ENCODE assay signal across 8 cellular contexts in genomic region chr12:51980051-51980808, GRCh38. TPM values are rescaled to one million over a fixed set of nuclear protein-coding genes. Genes with fewer than 3 reads are reported as not detected.
DNase-seq lines count a peak whose midpoint lies in the region; ATAC-seq and TF ChIP-seq lines count a peak whose summit lies in the region.

No MANE protein-coding gene starts in this region.

- DNase-seq in Caco-2 = peak; percentile 70 to 82
- DNase-seq in LHCN-M2 (ENCODE audit: low read depth) = peak; percentile 52
- DNase-seq in SHP77 treated with DMSO at 0.1 percent for 48 hours (lab: John Stamatoyannopoulos, UW) = peak; percentile 7
- DNase-seq in activated effector memory CD4-positive, alpha-beta T cell treated with Interleukin-2 at 50 U/mL for 16 hours = peak; percentile 51
- peak; percentile 66 for DNase-seq in globus pallidus (ENCODE audit: low spot score)
- peak; percentile 38 to 96 (median 64) for DNase-seq in posterior cingulate gyrus
- peak in 1 of 2 donors; percentile 56 for DNase-seq in aorta

- 40 to 42% methylated on average over 7 of the region's 7 CpGs for WGBS in aorta, 2 donors

- H3K27me3 ChIP-seq in Caco-2 (replicated peaks; ENCODE audit: control insufficient read depth, insufficient read depth, low read length) (no peaks in the 10 kb centered on the region), aorta (ENCODE audit: control insufficient read depth in 1 of 2, insufficient read depth in 2 of 2, low read length in 1 of 2) (no peaks in the 10 kb centered on the region)

- ATAC-seq in GM21526 (IDR thresholded peaks at IDR 0.05; ENCODE audit: low FRiP score, unreplicated experiment) (peak; percentile 66), aorta (ENCODE audit: low FRiP score) (peak; percentile 94)

- H3K27me3 Mint-ChIP-seq in Caco-2 (ENCODE audit: insufficient read depth, unreplicated experiment) = no peaks in the 10 kb centered on the region

- POLR2A ChIA-PET in Caco-2 (lab: Charles Lee) = no interaction called here

- intact Hi-C loops in Caco-2 (cut with micrococcal nuclease; ENCODE audit: unreplicated experiment) (loop anchor here (1.0 kb wide), 4 partner anchors 8 to 85 kb away; no protein-coding TSS in a partner anchor), posterior cingulate gyrus (cut with DNase I) (loop anchor here (1.0 kb wide), 1 partner anchor 85 kb away; no protein-coding TSS in a partner anchor), aorta (cut with DNase I) (loop anchor here in 1 of 2 donors (5.0 kb wide), 1 partner anchor 83 kb away; no protein-coding TSS in a partner anchor)

- CTCF ChIA-PET in Caco-2 (lab: Charles Lee) = interaction anchor here (0.6 to 3.0 kb wide), 8 partner anchors 8 to 88 kb away, joined by 3 to 26 read pairs (median 5); no protein-coding TSS in a partner anchor

- peaks cover 92% of the 10 kb centered on the region for H3K36me3 Mint-ChIP-seq in Caco-2 (ENCODE audit: insufficient read depth, unreplicated experiment)

- no peaks in the 10 kb centered on the region for H3K9me3 Mint-ChIP-seq in Caco-2 (ENCODE audit: unreplicated experiment)

- H3K4me1 ChIP-seq in Caco-2 = peaks cover 52% of the 10 kb centered on the region
- no peaks in the 10 kb centered on the region for H3K4me1 ChIP-seq in aorta (ENCODE audit: control insufficient read depth in 1 of 2, insufficient read depth in 2 of 2, low read length in 2 of 2)

- H3K36me3 ChIP-seq in Caco-2 (ENCODE audit: control insufficient read depth, insufficient read depth, low read length) (peaks cover 19% of the 10 kb centered on the region), aorta (ENCODE audit: control insufficient read depth in 1 of 2, insufficient read depth in 2 of 2, low read length in 1 of 2) (peaks cover 7 to 17% of the 10 kb centered on the region in 2 donors)

- peak overlapping the region; percentile 87 for H3K27ac Mint-ChIP-seq in Caco-2 (ENCODE audit: unreplicated experiment)

- H3K4me3 ChIP-seq in Caco-2 (ENCODE audit: low read depth, low read length) (no peak overlapping the region), aorta (ENCODE audit: low read length in 2 of 2) (no peak overlapping the region)

- H3K27ac ChIP-seq in aorta (ENCODE audit: low read depth in 1 of 2, low read length in 2 of 2) = no peak overlapping the region

- BruUV-seq in Caco-2 (replicated peaks; lab: Mats Ljungman, UMichigan) = TSS peak; percentile 14

- peak overlapping the region; percentile 32 for H3K4me3 Mint-ChIP-seq in Caco-2 (ENCODE audit: unreplicated experiment)

- peak; percentile 96 to 97 for TF ChIP-seq CTCF in Caco-2 (IDR thresholded peaks at IDR 0.05; ENCODE audit: insufficient read depth in 1 of 2, low read depth in 1 of 2, low read length in 1 of 2, severe bottlenecking in 1 of 2, unreplicated experiment in 1 of 2)

- peaks cover 46% of the 10 kb centered on the region for H3K4me1 Mint-ChIP-seq in Caco-2 (ENCODE audit: low read depth, unreplicated experiment)

- no peaks in the 10 kb centered on the region for H3K9me3 ChIP-seq in Caco-2
- H3K9me3 ChIP-seq in aorta (ENCODE audit: control insufficient read depth, low read length) = peaks cover 1% of the 10 kb centered on the region

RNA-seq across cellular contexts. Expression of gene TAMALIN, which starts 26.5 kb away (rescaled TPM):
- total RNA-seq in Caco-2 (2022) (3.7 and 4.1 TPM in 2 replicates), LHCN-M2 (2014; rRNA removed) (1.8 and 4.5 TPM in 2 replicates), aorta (100 to 1,000 TPM in 1 of 2 donors, 10 to 100 TPM in 1; 64.2 to 129 TPM)
- 10.0 TPM for polyA plus RNA-seq in LHCN-M2 (2012)
- 10 to 100 TPM in 1 of 2 donors, 1 to 10 TPM in 1; 7.1 to 13.8 TPM for polyA plus RNA-seq in aorta

RNA-seq across cellular contexts. Expression of gene ACVR1B, which starts 28.7 kb away (rescaled TPM):
- total RNA-seq in Caco-2 (2022) (92.7 and 112 TPM in 2 replicates), LHCN-M2 (2014; rRNA removed) (8.5 and 11.0 TPM in 2 replicates), aorta (10 to 100 TPM; 24.0 to 24.5 TPM)
- polyA plus RNA-seq in LHCN-M2 (2012) = 8.5 TPM
- 1 to 10 TPM; 2.3 to 6.9 TPM for polyA plus RNA-seq in aorta

Comparison
In these comparisons a context has a peak if more than half of its experiments do, and no peak if none do; other contexts are left out.
1. RNA of gene TAMALIN, which starts 26.5 kb away (total RNA-seq): 64.2 to 129 TPM in aorta; 1.8 to 4.5 TPM in LHCN-M2 and 3.7 to 4.1 TPM in Caco-2; every median in the first group is over 10 times any median in the second.